ENCODE assay signal across 1 cellular context in genomic region chr2:27380626-27381556, GRCh38.
TF ChIP-seq lines count a peak whose summit lies in the region.

ZNF513 (minus strand) TSS chr2:27380734; CDS start chr2:27380526, 208 bp downstream.

TF ChIP-seq in GM12878, 131 proteins besides CTCF, POLR2A, EP300 and RAD21 (continued from another document and continues in another):
- TF ChIP-seq TARDBP (IDR thresholded peaks at IDR 0.05; ENCODE audit: borderline replicate concordance) (peak; percentile 93), PRDM15 (CRISPR knock-in tag; IDR thresholded peaks at IDR 0.05) (no peak), SRF (IDR thresholded peaks at IDR 0.05; ENCODE audit: low read depth in 2 of 2, low read length in 2 of 2) (0 out of 4 replicates have a peak, but pooled peaks of 1 of the 2 experiments have one; percentile 22), SIN3A (IDR thresholded peaks at IDR 0.05; ENCODE audit: low read depth, low read length) (0 out of 2 replicates have a peak, but pooled peaks have one; percentile 62), TCF3 (IDR thresholded peaks at IDR 0.05; ENCODE audit: borderline replicate concordance, insufficient read depth, low read depth, low read length) (peak; percentile 80; the same call in 1 of the 2 replicates), RFX5 (IDR thresholded peaks at IDR 0.05; ENCODE audit: low read depth, low read length) (0 out of 2 replicates have a peak, but pooled peaks have one; percentile 52), CUX1 (IDR thresholded peaks at IDR 0.05; ENCODE audit: insufficient replicate concordance, low read depth, low read length) (no peak), MTA2 (IDR thresholded peaks at IDR 0.05; ENCODE audit: low read depth) (no peak), NFXL1 (IDR thresholded peaks at IDR 0.05; ENCODE audit: borderline replicate concordance) (no peak), SREBF1 (IDR thresholded peaks at IDR 0.05; ENCODE audit: low read length) (peak; percentile 86), MAX (IDR thresholded peaks at IDR 0.05; ENCODE audit: low read depth, low read length) (peak; percentile 61; the same call in 1 of the 2 replicates), E4F1 (IDR thresholded peaks at IDR 0.05; ENCODE audit: borderline replicate concordance, partially characterized antibody) (peak; percentile 74), ELK1 (IDR thresholded peaks at IDR 0.05; ENCODE audit: low read depth, low read length) (peak; percentile 61; the same call in 1 of the 2 replicates), PKNOX1 (IDR thresholded peaks at IDR 0.05) (peak; percentile 48), TCF7 (IDR thresholded peaks at IDR 0.05; ENCODE audit: borderline replicate concordance) (no peak), NRF1 (conservative IDR thresholded peaks at IDR 0.05; ENCODE audit: low read depth, low read length) (0 out of 2 replicates have a peak, but pooled peaks have one; percentile 13), MLLT1 (IDR thresholded peaks at IDR 0.05) (peak; percentile 97), JUND (IDR thresholded peaks at IDR 0.05; ENCODE audit: low read depth, low read length) (peak; percentile 95), RELA (IDR thresholded peaks at IDR 0.05; ENCODE audit: borderline replicate concordance, partially characterized antibody) (peak; percentile 36), POU2F2 (IDR thresholded peaks at IDR 0.05; ENCODE audit: borderline replicate concordance, low read depth, low read length) (peak; percentile 55; the same call in 1 of the 3 replicates), ZBED1 (IDR thresholded peaks at IDR 0.05; ENCODE audit: borderline replicate concordance) (peak; percentile 50; the same call in 1 of the 2 replicates), IKZF1 (conservative IDR thresholded peaks at IDR 0.05) (peak; percentile 96), NR2C2 (IDR thresholded peaks at IDR 0.05; ENCODE audit: borderline replicate concordance, control insufficient read depth, insufficient read length, low read depth) (no peak), ASH2L (IDR thresholded peaks at IDR 0.05; ENCODE audit: borderline replicate concordance, low read depth) (peak; percentile 19; the same call in 1 of the 2 replicates), MEF2A (IDR thresholded peaks at IDR 0.05; ENCODE audit: insufficient read depth, low read depth, low read length) (0 out of 2 replicates have a peak, but pooled peaks have one; percentile 14), PAX8 (IDR thresholded peaks at IDR 0.05) (no peak), SREBF2 (IDR thresholded peaks at IDR 0.05; ENCODE audit: low read length) (peak; percentile 63; the same call in 1 of the 2 replicates), POLR2AphosphoS2 (IDR thresholded peaks at IDR 0.05; ENCODE audit: low read depth, low read length) (peak; percentile 74; the same call in 1 of the 2 replicates), NBN (IDR thresholded peaks at IDR 0.05) (peak; percentile 42), CREM (IDR thresholded peaks at IDR 0.05; ENCODE audit: low read depth) (peak; percentile 92), E2F4 (IDR thresholded peaks at IDR 0.05; ENCODE audit: low read depth, low read length) (0 out of 2 replicates have a peak, but pooled peaks have one; percentile 37), CREB1 (IDR thresholded peaks at IDR 0.05; ENCODE audit: low read depth) (peak; percentile 94), EZH2 (IDR thresholded peaks at IDR 0.05; ENCODE audit: borderline replicate concordance, control insufficient read depth, low read depth, low read length) (no peak), NKRF (conservative IDR thresholded peaks at IDR 0.05) (peak; percentile 93), GABPA (IDR thresholded peaks at IDR 0.05; ENCODE audit: low read depth) (peak; percentile 94), NFYA (IDR thresholded peaks at IDR 0.05; ENCODE audit: borderline replicate concordance, low read depth, low read length) (no peak), SUPT20H (IDR thresholded peaks at IDR 0.05; ENCODE audit: borderline replicate concordance, control insufficient read depth, low read depth, low read length) (no peak), DPF2 (IDR thresholded peaks at IDR 0.05) (0 out of 2 replicates have a peak, but pooled peaks have one; percentile 56), HDGF (IDR thresholded peaks at IDR 0.05) (peak; percentile 94), TAF1 (IDR thresholded peaks at IDR 0.05; ENCODE audit: borderline replicate concordance, low read depth, low read length) (peak; percentile 48; the same call in 1 of the 2 replicates), ATF3 (IDR thresholded peaks at IDR 0.05; ENCODE audit: borderline replicate concordance, extremely low read depth, low read depth, low read length) (no peak)
